Comparison of ENCODE assay signal across 2 cellular contexts in genomic region chr17:7343250-7343649, GRCh38.
TF ChIP-seq lines count a peak whose summit lies in the region.

No MANE protein-coding gene starts in this region.

TF ChIP-seq in IMR-90, 13 proteins besides CTCF, POLR2A, EP300 and RAD21:
- TF ChIP-seq NFE2L2 (IDR thresholded peaks at IDR 0.05; ENCODE audit: low read depth, low read length) (no peak), FOS (IDR thresholded peaks at IDR 0.05; ENCODE audit: low read depth, low read length) (no peak), BHLHE40 (IDR thresholded peaks at IDR 0.05; ENCODE audit: low read depth, low read length) (no peak), MAZ (IDR thresholded peaks at IDR 0.05; ENCODE audit: borderline replicate concordance, low read depth, low read length) (no peak), CHD1 (IDR thresholded peaks at IDR 0.05; ENCODE audit: low read depth, low read length) (no peak), CEBPB (IDR thresholded peaks at IDR 0.05; ENCODE audit: low read depth, low read length) (no peak), SMC3 (IDR thresholded peaks at IDR 0.05; ENCODE audit: low read depth, low read length) (no peak), MAFK (IDR thresholded peaks at IDR 0.05; ENCODE audit: low read depth, low read length) (no peak)
- TF ChIP-seq, protein P1, sequence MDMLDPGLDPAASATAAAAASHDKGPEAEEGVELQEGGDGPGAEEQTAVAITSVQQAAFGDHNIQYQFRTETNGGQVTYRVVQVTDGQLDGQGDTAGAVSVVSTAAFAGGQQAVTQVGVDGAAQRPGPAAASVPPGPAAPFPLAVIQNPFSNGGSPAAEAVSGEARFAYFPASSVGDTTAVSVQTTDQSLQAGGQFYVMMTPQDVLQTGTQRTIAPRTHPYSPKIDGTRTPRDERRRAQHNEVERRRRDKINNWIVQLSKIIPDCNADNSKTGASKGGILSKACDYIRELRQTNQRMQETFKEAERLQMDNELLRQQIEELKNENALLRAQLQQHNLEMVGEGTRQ (IDR thresholded peaks at IDR 0.05; ENCODE audit: low read depth, low read length): no peak

TF ChIP-seq in GM12878, 131 proteins besides CTCF, POLR2A, EP300 and RAD21:
- TF ChIP-seq SUZ12 (IDR thresholded peaks at IDR 0.05; ENCODE audit: unreplicated experiment): no peak
- TF ChIP-seq BHLHE40 (IDR thresholded peaks at IDR 0.05; ENCODE audit: borderline replicate concordance in 1 of 2, low read depth in 2 of 2, low read length in 1 of 2): no peak
- no peak for TF ChIP-seq NFYA (IDR thresholded peaks at IDR 0.05; ENCODE audit: borderline replicate concordance, low read depth, low read length)
- TF ChIP-seq, protein P2, sequence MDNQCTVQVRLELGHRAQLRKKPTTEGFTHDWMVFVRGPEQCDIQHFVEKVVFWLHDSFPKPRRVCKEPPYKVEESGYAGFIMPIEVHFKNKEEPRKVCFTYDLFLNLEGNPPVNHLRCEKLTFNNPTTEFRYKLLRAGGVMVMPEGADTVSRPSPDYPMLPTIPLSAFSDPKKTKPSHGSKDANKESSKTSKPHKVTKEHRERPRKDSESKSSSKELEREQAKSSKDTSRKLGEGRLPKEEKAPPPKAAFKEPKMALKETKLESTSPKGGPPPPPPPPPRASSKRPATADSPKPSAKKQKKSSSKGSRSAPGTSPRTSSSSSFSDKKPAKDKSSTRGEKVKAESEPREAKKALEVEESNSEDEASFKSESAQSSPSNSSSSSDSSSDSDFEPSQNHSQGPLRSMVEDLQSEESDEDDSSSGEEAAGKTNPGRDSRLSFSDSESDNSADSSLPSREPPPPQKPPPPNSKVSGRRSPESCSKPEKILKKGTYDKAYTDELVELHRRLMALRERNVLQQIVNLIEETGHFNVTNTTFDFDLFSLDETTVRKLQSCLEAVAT (IDR thresholded peaks at IDR 0.05): no peak
TF ChIP-seq in GM12878: peak in this region for 0.
